19 cellular contexts compared by ENCODE assay signal in genomic region chr22:27244328-27244727, GRCh38.
"Had no signal": no experiment of that assay in that cellular context is flagged by ENCODE, and none has a peak within 500 bp of the region (broad histone marks: within the 10 kb centered on the region; RNA-seq: fewer than 3 reads in every experiment).

No MANE protein-coding gene starts in this region.

- H3K9me3 ChIP-seq: MG63, SJCRH30 had no signal

- H3K27ac ChIP-seq: SJCRH30 had no signal

- ATAC-seq: Panc1, PC-3, Right ventricle myocardium inferior, SK-N-SH treated with all-trans-retinoic acid at 6 μM for 48 hours had no signal

- H3K36me3 ChIP-seq: MG63, SJCRH30 had no signal

- DNase-seq: Karpas-422, KG1, NCI-H1417 treated with DMSO at 0.1 percent for 48 hours, NCI-H146, NCI-H1694 treated with DMSO at 0.1 percent for 48 hours, NCI-H1930, NCI-H2081, NCI-H2107, NCI-H510A, NCI-H524 treated with DMSO at 0.1 percent for 48 hours, NCI-H69, NCI-H774, PC-3, SHP77 treated with DMSO at 0.1 percent for 48 hours, SJCRH30 had no signal

- H3K4me3 ChIP-seq: MG63, SJCRH30 had no signal

- H3K27me3 ChIP-seq: MG63, SJCRH30 had no signal
